8 cellular contexts compared by ENCODE assay signal in genomic region chr11:106568632-106569031, GRCh38.
"Had no signal": no experiment of that assay in that cellular context is flagged by ENCODE, and none has a peak within 500 bp of the region (broad histone marks: within the 10 kb centered on the region; RNA-seq: fewer than 3 reads in every experiment).

No MANE protein-coding gene starts in this region.

- DNase-seq: GM23248, GOT3, H7, H9, HCEC 1CT, HFFc6 had no signal

- H3K4me2 ChIP-seq: GM23338 had no signal

- H2AFZ ChIP-seq: GM23248, GM23338 had no signal

- H3K9me3 ChIP-seq: HAP-1 had no signal

- H3K36me3 ChIP-seq: HAP-1 had no signal

- H3K9ac ChIP-seq: GM23248 had no signal

- H3K4me3 ChIP-seq: GM23248, GM23338, HAP-1 had no signal

- H3K27ac ChIP-seq: GM23248 had no signal
